8 cellular contexts compared by ENCODE assay signal in the genomic region with DNA sequence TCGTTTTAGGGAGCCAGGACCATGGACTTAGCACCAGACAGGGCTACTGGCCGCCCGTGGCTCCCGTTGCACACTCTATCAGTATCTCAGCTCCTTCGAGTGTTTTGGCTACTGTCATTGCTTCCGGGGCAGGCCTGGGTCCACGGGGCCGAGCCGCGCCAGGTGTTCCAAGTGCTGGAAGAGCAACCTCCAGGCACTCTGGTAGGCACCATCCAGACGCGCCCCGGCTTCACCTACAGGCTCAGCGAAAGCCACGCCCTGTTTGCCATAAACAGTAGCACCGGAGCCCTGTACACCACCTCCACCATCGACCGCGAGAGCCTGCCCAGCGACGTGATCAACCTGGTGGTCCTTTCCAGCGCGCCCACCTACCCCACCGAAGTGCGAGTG. TPM values are rescaled to one million over a fixed set of nuclear protein-coding genes. Genes with fewer than 3 reads are reported as not detected.
DNase-seq lines count a peak whose midpoint lies in the region; ATAC-seq and TF ChIP-seq lines count a peak whose summit lies in the region.

No MANE protein-coding gene starts in this region.

- no peak overlapping the region for H3K27ac ChIP-seq in mesendoderm (ENCODE audit: low read depth, low read length)
- peak overlapping the region; percentile 82 to 92 (median 92) for H3K27ac ChIP-seq in upper lobe of left lung
- H3K27ac ChIP-seq in effector memory CD4-positive, alpha-beta T cell (ENCODE audit: insufficient read depth, low read length, poor library complexity, severe bottlenecking), result no peak overlapping the region

- peaks cover 2% of the 10 kb centered on the region for H3K79me1 ChIP-seq in mesendoderm (ENCODE audit: low read length)

- H4K8ac ChIP-seq in mesendoderm (ENCODE audit: low read depth, low read length), result no peak overlapping the region

- H3K4me2 ChIP-seq in mesendoderm (ENCODE audit: low read length), result peak overlapping the region; percentile 96

- no peak overlapping the region for H4K5ac ChIP-seq in mesendoderm (ENCODE audit: low read length)

- peaks cover 28 to 62% of the 10 kb centered on the region in 2 donors for H3K27me3 Mint-ChIP-seq in effector memory CD8-positive, alpha-beta T cell

- no peak overlapping the region for H2BK120ac ChIP-seq in mesendoderm (ENCODE audit: low read depth, low read length)

- no peak for TF ChIP-seq POLR2A in upper lobe of left lung (IDR thresholded peaks at IDR 0.05)

- H3K36me3 Mint-ChIP-seq in effector memory CD8-positive, alpha-beta T cell (ENCODE audit: insufficient read depth), result peaks cover 4% of the 10 kb centered on the region

- no peak for TF ChIP-seq CTCF in upper lobe of left lung (IDR thresholded peaks at IDR 0.05)

- H3K4me3 ChIP-seq in mesendoderm (ENCODE audit: low read length) (peak overlapping the region; percentile 57), upper lobe of left lung (peak overlapping the region; percentile 66 to 90 (median 76))
- H3K4me3 ChIP-seq in effector memory CD4-positive, alpha-beta T cell (ENCODE audit: insufficient read depth, low read depth, low read length, poor library complexity, severe bottlenecking), result no peak overlapping the region

- no peak overlapping the region for H2AK5ac ChIP-seq in mesendoderm (ENCODE audit: low read length)

- WGBS in mesendoderm (ENCODE audit: extremely low coverage, insufficient coverage, low lambda C conversion rate), result no CpG with 5 or more reads among the region's 25 CpGs
- WGBS in upper lobe of left lung, 2 donors, result 2% methylated on average over 10 to 25 of the region's 25 CpGs

- H3K4ac ChIP-seq in mesendoderm (ENCODE audit: low read depth, low read length), result no peak overlapping the region

- no peak overlapping the region for H2BK15ac ChIP-seq in mesendoderm (replicated peaks; ENCODE audit: low read depth)

- peak overlapping the region; percentile 48 for H3K23ac ChIP-seq in mesendoderm (ENCODE audit: low read length)

- H3K9ac ChIP-seq in mesendoderm (ENCODE audit: low read length), result peak overlapping the region; percentile 79

- no peaks in the 10 kb centered on the region for H3K79me2 ChIP-seq in mesendoderm (ENCODE audit: control insufficient read depth, insufficient read depth, low read length)

- DNase-seq in ELF-1 (ENCODE audit: low read depth, low spot score) (peak; percentile 48), OCI-M1 (lab: John Stamatoyannopoulos, UW) (peak; percentile 38), mesendoderm (no peak), upper lobe of left lung (peak; percentile 53 to 85), SKM-1 treated with dmso at 0.1 percent for 144 hours (lab: John Stamatoyannopoulos, UW; ENCODE audit: unreplicated experiment) (no peak), NOMO-1 (lab: John Stamatoyannopoulos, UW; ENCODE audit: unreplicated experiment in 2 of 2) (no peak)
- no peak for DNase-seq in effector memory CD8-positive, alpha-beta T cell
- no peak for DNase-seq in effector memory CD4-positive, alpha-beta T cell

- no peak overlapping the region for H3K18ac ChIP-seq in mesendoderm (ENCODE audit: low read length)

- H3K9me3 ChIP-seq in upper lobe of left lung, result no peaks in the 10 kb centered on the region
- no peaks in the 10 kb centered on the region for H3K9me3 ChIP-seq in effector memory CD4-positive, alpha-beta T cell (ENCODE audit: control insufficient read depth, low read length)

- peaks cover 0 to 3% of the 10 kb centered on the region in 2 donors for H3K9me3 Mint-ChIP-seq in effector memory CD8-positive, alpha-beta T cell

- H2BK5ac ChIP-seq in mesendoderm (ENCODE audit: low read length), result no peak overlapping the region

- H3K56ac ChIP-seq in mesendoderm (ENCODE audit: low read length), result peak overlapping the region; percentile 83

- H3K4me1 Mint-ChIP-seq in effector memory CD8-positive, alpha-beta T cell (ENCODE audit: low read depth in 2 of 2), result peaks cover 12 to 23% of the 10 kb centered on the region in 2 donors

- H3K27ac Mint-ChIP-seq in effector memory CD8-positive, alpha-beta T cell, result no peak overlapping the region

- H3K4me1 ChIP-seq in mesendoderm (ENCODE audit: control insufficient read depth, low read depth, low read length), result peaks cover 4% of the 10 kb centered on the region
- peaks cover 8 to 43% (median 19%) of the 10 kb centered on the region in 4 donors for H3K4me1 ChIP-seq in upper lobe of left lung
- H3K4me1 ChIP-seq in effector memory CD4-positive, alpha-beta T cell (ENCODE audit: control insufficient read depth, insufficient read depth, low read length, poor library complexity, severe bottlenecking), result peaks cover 24% of the 10 kb centered on the region

- no peak for TF ChIP-seq EP300 in upper lobe of left lung (IDR thresholded peaks at IDR 0.05)

- H3K36me3 ChIP-seq in mesendoderm (ENCODE audit: control insufficient read depth, insufficient read depth, low read length) (no peaks in the 10 kb centered on the region), upper lobe of left lung (no peaks in the 10 kb centered on the region)
- H3K36me3 ChIP-seq in effector memory CD4-positive, alpha-beta T cell (ENCODE audit: control insufficient read depth, insufficient read depth, low read length), result no peaks in the 10 kb centered on the region

- peak overlapping the region; percentile 77 to 81 for H3K4me3 Mint-ChIP-seq in effector memory CD8-positive, alpha-beta T cell

- ATAC-seq in effector memory CD8-positive, alpha-beta T cell (replicated peaks), result no peak
- ATAC-seq in upper lobe of left lung (ENCODE audit: low FRiP score in 2 of 2), result peak in 1 of 2 donors; percentile 1

- H3K27me3 ChIP-seq in mesendoderm (ENCODE audit: insufficient read depth, low read length, poor library complexity) (no peaks in the 10 kb centered on the region), upper lobe of left lung (peaks cover 0 to 3% (median 0%) of the 10 kb centered on the region in 4 donors)
- H3K27me3 ChIP-seq in effector memory CD4-positive, alpha-beta T cell (replicated peaks; ENCODE audit: control insufficient read depth, insufficient read depth, low read length, poor library complexity, severe bottlenecking), result peaks cover 16% of the 10 kb centered on the region

RNA-seq across cellular contexts. Expression of a gene that starts 1.6 kb away (rescaled TPM):
- 0.84 TPM for polyA plus RNA-seq in mesendoderm (2013, experiment 1 of 2)
- 0.85 TPM for polyA plus RNA-seq in mesendoderm (2013, experiment 2 of 2)
- 10 to 100 TPM; 11.3 to 26.9 (median 16.1) TPM for total RNA-seq in upper lobe of left lung

Comparison
In these comparisons a context has a peak if more than half of its experiments do, and no peak if none do; other contexts are left out.
1. DNase-seq: peak in ELF-1 (single experiment), OCI-M1 (single experiment) and upper lobe of left lung (2 of 2); none in effector memory CD8-positive, alpha-beta T cell (0 of 3), mesendoderm (single experiment), SKM-1 treated with dmso at 0.1 percent for 144 hours (single experiment), NOMO-1 (0 of 2) and effector memory CD4-positive, alpha-beta T cell (0 of 3).
2. H3K27ac ChIP-seq: peak in upper lobe of left lung (4 of 4); none in mesendoderm (single experiment) and effector memory CD4-positive, alpha-beta T cell (single experiment).